27 cellular contexts compared by ENCODE assay signal in genomic region chr5:74669824-74670223, GRCh38. TPM values are rescaled to one million over a fixed set of nuclear protein-coding genes. Genes with fewer than 3 reads are reported as not detected.
DNase-seq lines count a peak whose midpoint lies in the region; ATAC-seq, FAIRE-seq and TF ChIP-seq lines count a peak whose summit lies in the region.
"Had no signal": no experiment of that assay in that cellular context is flagged by ENCODE, and none has a peak within 500 bp of the region (broad histone marks: within the 10 kb centered on the region; RNA-seq: fewer than 3 reads in every experiment).

No MANE protein-coding gene starts in this region.

- H3K27me3 ChIP-seq in HepG2 (ENCODE audit: control insufficient read depth in 1 of 2, insufficient read depth in 2 of 2, low read length in 2 of 2) = peaks cover 0 to 4% of the 10 kb centered on the region in 2 experiments; a peak in 1 of 5 replicates
- H3K27me3 ChIP-seq in right lobe of liver = no peaks in the 10 kb centered on the region
- no peaks in the 10 kb centered on the region for H3K27me3 ChIP-seq in hepatocyte
- no peaks in the 10 kb centered on the region for H3K27me3 ChIP-seq in suprapubic skin
- H3K27me3 ChIP-seq: BE2C, BLaER1 had no signal

- H3K27me3 Mint-ChIP-seq in activated naive CD4-positive, alpha-beta T cell treated with anti-CD3 and anti-CD28 coated beads for 36 hours (ENCODE audit: low read depth) = peaks cover 2% of the 10 kb centered on the region

- in situ Hi-C loops in HepG2 (cut with HindIII; ENCODE audit: extremely low pct_ligation_motif_present, low pct_unique_long_range_greater_than_20kb) = loop anchor here (5.0 kb wide), 1 partner anchor 247 kb away; no protein-coding TSS in a partner anchor

- H2AFZ ChIP-seq in HepG2 (ENCODE audit: low read length) (no peak overlapping the region), hepatocyte (no peak overlapping the region)

- H3K4me1 Mint-ChIP-seq in activated naive CD4-positive, alpha-beta T cell treated with anti-CD3 and anti-CD28 coated beads for 36 hours (ENCODE audit: low read depth) = no peaks in the 10 kb centered on the region
- H3K4me1 Mint-ChIP-seq: CD4-positive, alpha-beta memory T cell had no signal

- 21% methylated on average over 2 of the region's 2 CpGs for WGBS in HepG2 (ENCODE audit: low lambda C conversion rate)
- WGBS in right lobe of liver (ENCODE audit: insufficient coverage, low coverage, low lambda C conversion rate, missing lambda C conversion rate) = 73% methylated on average over 2 of the region's 2 CpGs
- 59% methylated on average over 2 of the region's 2 CpGs for WGBS in hepatocyte (ENCODE audit: low lambda C conversion rate, missing lambda C conversion rate)
- 74% methylated on average over 2 of the region's 2 CpGs for WGBS in suprapubic skin

- no peaks in the 10 kb centered on the region for H3K9me2 ChIP-seq in hepatocyte (replicated peaks; ENCODE audit: insufficient read depth)

- no peaks in the 10 kb centered on the region for H3K36me3 Mint-ChIP-seq in activated naive CD4-positive, alpha-beta T cell treated with anti-CD3 and anti-CD28 coated beads for 36 hours (ENCODE audit: low read depth)
- H3K36me3 Mint-ChIP-seq: CD14-positive monocyte; CD4-positive, alpha-beta memory T cell; CD4-positive, CD25-positive, alpha-beta regulatory T cell; CD8-positive, alpha-beta memory T cell had no signal

- H3K4me2 ChIP-seq in HepG2 (ENCODE audit: low read depth, low read length) (peak overlapping the region; percentile 44), hepatocyte (no peak overlapping the region)
- H3K4me2 ChIP-seq: A549, BLaER1 had no signal

- FAIRE-seq in HepG2 (lab: Jason Lieb, UNC) = no peak
- FAIRE-seq: A549, GM12878, GM12892, GM18507 had no signal

- no peak overlapping the region for H3K4me3 ChIP-seq in HepG2 (replicated peaks in 1 of 3; ENCODE audit: insufficient read depth in 1 of 3, low read depth in 2 of 3, low read length in 3 of 3)
- H3K4me3 ChIP-seq in right lobe of liver = no peak overlapping the region
- H3K4me3 ChIP-seq in hepatocyte = no peak overlapping the region
- H3K4me3 ChIP-seq in suprapubic skin = no peak overlapping the region
- H3K4me3 ChIP-seq: A549, BLaER1, GM12878 had no signal

- no peaks in the 10 kb centered on the region for H3K79me2 ChIP-seq in HepG2 (ENCODE audit: insufficient read depth, low read length)
- no peaks in the 10 kb centered on the region for H3K79me2 ChIP-seq in hepatocyte

- H3K9me3 ChIP-seq in HepG2 (ENCODE audit: low read length) (no peaks in the 10 kb centered on the region), right lobe of liver (no peaks in the 10 kb centered on the region), hepatocyte (ENCODE audit: low read depth) (no peaks in the 10 kb centered on the region), suprapubic skin (no peaks in the 10 kb centered on the region)
- H3K9me3 ChIP-seq: A549, BE2C had no signal

- CTCF ChIA-PET in activated naive CD4-positive, alpha-beta T cell treated with anti-CD3 and anti-CD28 coated beads for 36 hours (lab: Charles Lee) = interaction anchor here (0.7 kb wide), 1 partner anchor 768 kb away, joined by 3 read pairs; no protein-coding TSS in a partner anchor
- CTCF ChIA-PET in HepG2 (lab: Yijun Ruan, JAX; ENCODE audit: low intra/inter-chr PET ratio, low total read pairs) = no interaction called here

- peak overlapping the region; percentile 28 for H3K27ac Mint-ChIP-seq in activated naive CD4-positive, alpha-beta T cell treated with anti-CD3 and anti-CD28 coated beads for 36 hours
- H3K27ac Mint-ChIP-seq: CD14-positive monocyte; CD4-positive, alpha-beta memory T cell; CD4-positive, CD25-positive, alpha-beta regulatory T cell had no signal

- H3K27ac ChIP-seq in HepG2 (ENCODE audit: extremely low read length, insufficient read depth, low read length) (no peak overlapping the region), right lobe of liver (no peak overlapping the region), hepatocyte (peak overlapping the region; percentile 12), suprapubic skin (no peak overlapping the region)
- H3K27ac ChIP-seq: 22Rv1, A549, BLaER1 had no signal

- H3K36me3 ChIP-seq in HepG2 (replicated peaks in 1 of 2; ENCODE audit: control insufficient read depth in 1 of 2, insufficient read depth in 2 of 2, low read length in 2 of 2) (no peaks in the 10 kb centered on the region), right lobe of liver (no peaks in the 10 kb centered on the region), hepatocyte (replicated peaks; ENCODE audit: insufficient read depth, low read depth) (no peaks in the 10 kb centered on the region), suprapubic skin (no peaks in the 10 kb centered on the region)
- H3K36me3 ChIP-seq: BE2C, BLaER1 had no signal

- H3K4me3 Mint-ChIP-seq in activated naive CD4-positive, alpha-beta T cell treated with anti-CD3 and anti-CD28 coated beads for 36 hours = no peak overlapping the region
- H3K4me3 Mint-ChIP-seq: CD14-positive monocyte; CD4-positive, alpha-beta memory T cell; CD8-positive, alpha-beta memory T cell had no signal

- TF ChIP-seq POLR2A in HepG2 (IDR thresholded peaks at IDR 0.05; ENCODE audit: insufficient read depth in 1 of 2, low read depth in 2 of 2, low read length in 2 of 2) (no peak), right lobe of liver (IDR thresholded peaks at IDR 0.05) (no peak), suprapubic skin (IDR thresholded peaks at IDR 0.05) (no peak)

- no peak for TF ChIP-seq RAD21 in HepG2 (CRISPR knock-in tag; IDR thresholded peaks at IDR 0.05)

- H3K9ac ChIP-seq in HepG2 (ENCODE audit: insufficient read depth, low read depth, low read length) = no peak overlapping the region
- H3K9ac ChIP-seq: BLaER1 had no signal

- no peak for DNase-seq in activated naive CD4-positive, alpha-beta T cell treated with anti-CD3 and anti-CD28 coated beads for 36 hours
- no peak for DNase-seq in activated naive CD4-positive, alpha-beta T cell treated with Interleukin-2 at 50 U/mL for 16 hours
- DNase-seq in HepG2 (ENCODE audit: low spot score) (no peak), right lobe of liver (no peak), hepatocyte (ENCODE audit: low spot score) (no peak), AG20443 (ENCODE audit: low spot score) (no peak), suprapubic skin (ENCODE audit: low spot score in 2 of 2) (no peak)
- DNase-seq: BE2C; C1 segment of cervical spinal cord; CD4-positive, alpha-beta memory T cell; CD4-positive, CD25-positive, alpha-beta regulatory T cell; CD8-positive, alpha-beta memory T cell; COR-L47; DMS 273 treated with DMSO at 0.1 percent for 48 hours; DMS153; DMS53; DMS79; DND-41; EL; GDM1 had no signal

- no peaks in the 10 kb centered on the region for H4K20me1 ChIP-seq in HepG2 (ENCODE audit: insufficient read depth, low read length)
- no peaks in the 10 kb centered on the region for H4K20me1 ChIP-seq in hepatocyte (ENCODE audit: insufficient read depth, poor library complexity, severe bottlenecking)
- H4K20me1 ChIP-seq: BLaER1 had no signal

- intact Hi-C loops in activated naive CD4-positive, alpha-beta T cell treated with anti-CD3 and anti-CD28 coated beads for 36 hours (cut with micrococcal nuclease) = loop anchor here (5.0 kb wide), 1 partner anchor 613 kb away; no protein-coding TSS in a partner anchor
- intact Hi-C loops in HepG2 (cut with micrococcal nuclease; ENCODE audit: unreplicated experiment) (loop anchor here (5.0 to 10.0 kb wide), 2 partner anchors 275 to 597 kb away; no protein-coding TSS in a partner anchor), right lobe of liver (cut with DNase I) (no loop called here)

- no peak for TF ChIP-seq CTCF in HepG2 (CRISPR knock-in tag; IDR thresholded peaks at IDR 0.05)
- no peak for TF ChIP-seq CTCF in right lobe of liver (IDR thresholded peaks at IDR 0.05)
- no peak for TF ChIP-seq CTCF in hepatocyte (IDR thresholded peaks at IDR 0.05; ENCODE audit: poor library complexity)
- no peak for TF ChIP-seq CTCF in suprapubic skin (IDR thresholded peaks at IDR 0.05)

- H3K4me1 ChIP-seq in HepG2 (ENCODE audit: insufficient read depth, low read length) = peaks cover 43% of the 10 kb centered on the region
- H3K4me1 ChIP-seq in right lobe of liver = peaks cover 0 to 4% (median 0%) of the 10 kb centered on the region in 4 donors
- peaks cover 6% of the 10 kb centered on the region for H3K4me1 ChIP-seq in hepatocyte (ENCODE audit: insufficient read depth)
- H3K4me1 ChIP-seq in suprapubic skin = peaks cover 16% of the 10 kb centered on the region
- H3K4me1 ChIP-seq: BE2C had no signal

- peaks cover 8% of the 10 kb centered on the region for H3K9me3 Mint-ChIP-seq in activated naive CD4-positive, alpha-beta T cell treated with anti-CD3 and anti-CD28 coated beads for 36 hours
- H3K9me3 Mint-ChIP-seq: CD4-positive, alpha-beta memory T cell; CD8-positive, alpha-beta memory T cell had no signal

- TF ChIP-seq EP300 in HepG2 (IDR thresholded peaks at IDR 0.05; ENCODE audit: low read depth in 2 of 2, low read length in 2 of 2) = no peak
- no peak for TF ChIP-seq EP300 in HepG2 (CRISPR knock-in tag; IDR thresholded peaks at IDR 0.05; ENCODE audit: borderline replicate concordance)
- TF ChIP-seq EP300 in suprapubic skin (IDR thresholded peaks at IDR 0.05) = no peak

- no TSS peak for BruUV-seq in HepG2 (replicated peaks; lab: Mats Ljungman, UMichigan)

- ATAC-seq in HepG2 (peak; percentile 20; the same call in 1 of the 3 replicates), right lobe of liver (no peak)
- ATAC-seq: A549, GM12878 had no signal

- POLR2A ChIA-PET in HepG2 (lab: Yijun Ruan, JAX) = no interaction called here

RNA-seq across cellular contexts. Expression of gene HEXB, which starts 15.2 kb away (rescaled TPM):
- 10 to 100 TPM; 65.6 to 70.0 TPM for total RNA-seq in activated naive CD4-positive, alpha-beta T cell treated with anti-CD3 and anti-CD28 coated beads for 36 hours
- total RNA-seq in HepG2 (2016; rRNA removed; fragmentation: Illumina TruSeq; extraction: Trizol) (43.7 and 100 TPM in 2 replicates), right lobe of liver (100 to 1,000 TPM in 3 of 6 experiments, 10 to 100 TPM in 3; 67.8 to 174 (median 121) TPM), hepatocyte (216 and 224 TPM in 2 replicates), suprapubic skin (10 to 100 TPM; 46.9 to 85.8 (median 73.8) TPM)
- total RNA-seq in HepG2 (2016; cell fraction: cytosol; rRNA removed; fragmentation: Illumina TruSeq; extraction: Trizol; ENCODE audit: low read depth) = 17.8 and 19.0 TPM in 2 replicates
- total RNA-seq in HepG2 (2016; cell fraction: insoluble cytoplasmic fraction; rRNA removed; fragmentation: Illumina TruSeq; extraction: Trizol) = 43.7 and 98.9 TPM in 2 replicates
- total RNA-seq in HepG2 (2016; cell fraction: membrane; rRNA removed; fragmentation: Illumina TruSeq; extraction: Trizol) = 29.3 and 30.7 TPM in 2 replicates
- total RNA-seq in HepG2 (2016; cell fraction: nucleus; rRNA removed; fragmentation: Illumina TruSeq; extraction: Trizol) = 77.9 and 100 TPM in 2 replicates
- polyA plus RNA-seq in HepG2 (2011; rRNA removed) (83.0 and 104 TPM in 2 replicates), hepatocyte (191 and 226 TPM in 2 replicates)
- 53.4 and 70.9 TPM in 2 replicates for polyA plus RNA-seq in HepG2 (2011; cell fraction: cytosol; rRNA removed)
- 34.2 and 37.1 TPM in 2 replicates for polyA plus RNA-seq in HepG2 (2011; cell fraction: nucleus; rRNA removed)
- 83.2 and 103 TPM in 2 replicates for polyA plus RNA-seq in HepG2 (2012)
- 13.9 and 17.9 TPM in 2 replicates for polyA plus RNA-seq in HepG2 (2016; cell fraction: cytosol; fragmentation: Illumina TruSeq; extraction: Trizol; ENCODE audit: low read depth)
- 41.8 and 42.7 TPM in 2 replicates for polyA plus RNA-seq in HepG2 (2016; cell fraction: insoluble cytoplasmic fraction; fragmentation: Illumina TruSeq; extraction: Trizol; ENCODE audit: low read depth)
- 23.1 and 23.4 TPM in 2 replicates for polyA plus RNA-seq in HepG2 (2016; cell fraction: membrane; fragmentation: Illumina TruSeq; extraction: Trizol; ENCODE audit: low read depth)
- 116 and 128 TPM in 2 replicates for polyA plus RNA-seq in HepG2 (2016; cell fraction: nucleus; fragmentation: Illumina TruSeq; extraction: Trizol; ENCODE audit: insufficient read depth, low read depth)
- 55.9 and 60.1 TPM in 2 replicates for polyA minus RNA-seq in HepG2 (2011; rRNA and poly(A)+ RNA removed; ENCODE audit: low replicate concordance)
- polyA minus RNA-seq in HepG2 (2011; cell fraction: cytosol; rRNA and poly(A)+ RNA removed) = 39.4 and 45.6 TPM in 2 replicates
- polyA minus RNA-seq in HepG2 (2011; cell fraction: nucleus; rRNA and poly(A)+ RNA removed) = 36.4 and 36.8 TPM in 2 replicates

RNA-seq across cellular contexts. Expression of gene ENC1, which starts 29.3 kb away (rescaled TPM):
- under 1 TPM; 0.74 to 0.86 TPM for total RNA-seq in activated naive CD4-positive, alpha-beta T cell treated with anti-CD3 and anti-CD28 coated beads for 36 hours
- total RNA-seq in HepG2 (2016; rRNA removed; fragmentation: Illumina TruSeq; extraction: Trizol) = 63.8 and 69.9 TPM in 2 replicates
- total RNA-seq in HepG2 (2016; cell fraction: cytosol; rRNA removed; fragmentation: Illumina TruSeq; extraction: Trizol; ENCODE audit: low read depth) = 33.8 and 33.9 TPM in 2 replicates
- 61.8 and 63.2 TPM in 2 replicates for total RNA-seq in HepG2 (2016; cell fraction: insoluble cytoplasmic fraction; rRNA removed; fragmentation: Illumina TruSeq; extraction: Trizol)
- total RNA-seq in HepG2 (2016; cell fraction: membrane; rRNA removed; fragmentation: Illumina TruSeq; extraction: Trizol) = 48.4 and 54.2 TPM in 2 replicates
- 60.3 and 63.7 TPM in 2 replicates for total RNA-seq in HepG2 (2016; cell fraction: nucleus; rRNA removed; fragmentation: Illumina TruSeq; extraction: Trizol)
- 61.6 and 64.4 TPM in 2 replicates for polyA plus RNA-seq in HepG2 (2011; rRNA removed)
- 32.3 and 55.9 TPM in 2 replicates for polyA plus RNA-seq in HepG2 (2011; cell fraction: cytosol; rRNA removed)
- polyA plus RNA-seq in HepG2 (2011; cell fraction: nucleus; rRNA removed) = 251 and 317 TPM in 2 replicates
- 54.2 and 69.2 TPM in 2 replicates for polyA plus RNA-seq in HepG2 (2012)
- polyA plus RNA-seq in HepG2 (2016; cell fraction: cytosol; fragmentation: Illumina TruSeq; extraction: Trizol; ENCODE audit: low read depth) = 2.0 and 2.4 TPM in 2 replicates
- 40.2 and 43.8 TPM in 2 replicates for polyA plus RNA-seq in HepG2 (2016; cell fraction: insoluble cytoplasmic fraction; fragmentation: Illumina TruSeq; extraction: Trizol; ENCODE audit: low read depth)
- polyA plus RNA-seq in HepG2 (2016; cell fraction: membrane; fragmentation: Illumina TruSeq; extraction: Trizol; ENCODE audit: low read depth) = 9.1 and 9.2 TPM in 2 replicates
- 102 and 108 TPM in 2 replicates for polyA plus RNA-seq in HepG2 (2016; cell fraction: nucleus; fragmentation: Illumina TruSeq; extraction: Trizol; ENCODE audit: insufficient read depth, low read depth)
- 0.19 and 296 TPM in 2 replicates for polyA minus RNA-seq in HepG2 (2011; rRNA and poly(A)+ RNA removed; ENCODE audit: low replicate concordance)
- 71.8 and 103 TPM in 2 replicates for polyA minus RNA-seq in HepG2 (2011; cell fraction: cytosol; rRNA and poly(A)+ RNA removed)
- polyA minus RNA-seq in HepG2 (2011; cell fraction: nucleus; rRNA and poly(A)+ RNA removed) = 162 and 227 TPM in 2 replicates
- 1 to 10 TPM; 4.5 to 6.8 (median 5.5) TPM for total RNA-seq in right lobe of liver
- total RNA-seq in hepatocyte = 150 and 151 TPM in 2 replicates
- polyA plus RNA-seq in hepatocyte = 35.9 and 58.8 TPM in 2 replicates
- 10 to 100 TPM in 2 of 4 donors, 1 to 10 TPM in 2; 6.4 to 19.4 (median 13.0) TPM for total RNA-seq in suprapubic skin

Comparison
In these comparisons a context has a peak if more than half of its experiments do, and no peak if none do; other contexts are left out.
1. intact Hi-C loops: an anchor here in activated naive CD4-positive, alpha-beta T cell treated with anti-CD3 and anti-CD28 coated beads for 36 hours (5.0 kb wide) and HepG2 (5.0 to 10.0 kb wide); none called in right lobe of liver.